Comparison of ENCODE assay signal across 18 cellular contexts in genomic region chr7:7771452-7771851, GRCh38.
"Had no signal": no experiment of that assay in that cellular context is flagged by ENCODE, and none has a peak within 500 bp of the region (broad histone marks: within the 10 kb centered on the region; RNA-seq: fewer than 3 reads in every experiment).

No MANE protein-coding gene starts in this region.

- ATAC-seq: effector memory CD8-positive, alpha-beta T cell; lower lobe of right lung; stimulated activated naive CD8-positive, alpha-beta T cell treated with anti-CD3 and anti-CD28 coated beads, Interleukin-15, Interleukin-2, amounts not matched to agents 100 U/mL and 50 U/mL, for 24 hours; upper lobe of right lung had no signal

- H3K27me3 ChIP-seq: cardiac muscle cell, foreskin keratinocyte, hepatocyte, upper lobe of right lung had no signal

- H2AFZ ChIP-seq: hepatocyte had no signal

- H3K79me2 ChIP-seq: hepatocyte had no signal

- H3K36me3 ChIP-seq: cardiac muscle cell, lower lobe of right lung, upper lobe of right lung had no signal

- H3K9me3 Mint-ChIP-seq: activated B cell treated with CpG ODN at 0.5 μM for 24 hours; activated CD4-positive, alpha-beta memory T cell treated with anti-CD3 and anti-CD28 coated beads for 36 hours; effector memory CD8-positive, alpha-beta T cell; nephron progenitor cell; T-helper 2 cell treated with Interferon-gamma antibody and Interleukin-4, amounts not matched to agents 5 μg/mL and 100 μg/mL, for 36 hours had no signal

- H3K27ac ChIP-seq: cardiac muscle cell, foreskin keratinocyte, hepatocyte, lower lobe of right lung, upper lobe of right lung had no signal

- H3K27me3 Mint-ChIP-seq: activated B cell treated with CpG ODN at 0.5 μM for 24 hours; activated CD4-positive, alpha-beta memory T cell treated with anti-CD3 and anti-CD28 coated beads for 36 hours; activated naive CD8-positive, alpha-beta T cell; effector memory CD8-positive, alpha-beta T cell had no signal

- H3K27ac Mint-ChIP-seq: activated CD4-positive, alpha-beta memory T cell treated with anti-CD3 and anti-CD28 coated beads for 36 hours; activated naive CD8-positive, alpha-beta T cell; T-helper 2 cell treated with Interferon-gamma antibody and Interleukin-4, amounts not matched to agents 5 μg/mL and 100 μg/mL, for 36 hours had no signal

- H3K4me3 Mint-ChIP-seq: activated CD4-positive, alpha-beta memory T cell treated with anti-CD3 and anti-CD28 coated beads for 36 hours; effector memory CD8-positive, alpha-beta T cell; nephron progenitor cell had no signal

- DNase-seq: activated B cell treated with CpG ODN at 0.5 μM for 24 hours; activated CD4-positive, alpha-beta memory T cell treated with anti-CD3 and anti-CD28 coated beads for 36 hours; activated CD4-positive, alpha-beta T cell treated with anti-CD3 and anti-CD28 coated beads for 4 hours; amniotic stem cell; effector memory CD8-positive, alpha-beta T cell; foreskin keratinocyte; lower lobe of right lung; midbrain; nephron progenitor cell; nucleus accumbens; stimulated activated naive CD8-positive, alpha-beta T cell treated with anti-CD3 and anti-CD28 coated beads, Interleukin-15, Interleukin-2, amounts not matched to agents 100 U/mL and 50 U/mL, for 24 hours; substantia nigra; SW 1271; upper lobe of right lung had no signal

- H3K4me3 ChIP-seq: cardiac muscle cell, hepatocyte, lower lobe of right lung, upper lobe of right lung had no signal

- H3K9me3 ChIP-seq: lower lobe of right lung, upper lobe of right lung had no signal

- H3K36me3 Mint-ChIP-seq: activated CD4-positive, alpha-beta memory T cell treated with anti-CD3 and anti-CD28 coated beads for 36 hours had no signal
